22 cellular contexts compared by ENCODE assay signal in the genomic region with DNA sequence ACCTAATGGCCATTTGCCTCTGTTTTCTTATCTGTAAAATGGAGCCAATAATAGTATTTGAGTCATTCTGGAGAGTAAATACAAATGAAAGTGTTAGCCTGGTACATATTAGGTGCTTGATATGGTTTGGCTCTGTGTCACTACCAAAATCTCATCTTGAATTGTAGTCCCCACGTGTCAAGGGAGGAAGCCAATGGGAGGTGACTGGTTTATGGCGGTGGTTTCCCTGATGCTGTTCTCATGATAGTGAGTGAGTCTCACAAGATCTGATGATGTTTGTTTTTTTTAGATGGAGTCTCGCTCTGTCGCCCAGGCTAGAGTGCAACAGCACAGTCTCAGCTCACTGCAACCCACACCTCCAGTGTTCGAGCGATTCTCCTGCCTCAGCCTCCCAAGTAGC.
DNase-seq lines count a peak whose midpoint lies in the region; TF ChIP-seq lines count a peak whose summit lies in the region.
"Had no signal": no experiment of that assay in that cellular context is flagged by ENCODE, and none has a peak within 500 bp of the region (broad histone marks: within the 10 kb centered on the region; RNA-seq: fewer than 3 reads in every experiment).

No MANE protein-coding gene starts in this region.

- peak; percentile 38 for DNase-seq in Caki2 (ENCODE audit: low read depth)
- DNase-seq in NAMALWA (ENCODE audit: low spot score): peak; percentile 15
- peak; percentile 29 for DNase-seq in RPMI8226
- no peak for DNase-seq in NCI-H1436 (lab: John Stamatoyannopoulos, UW)
- no peak for DNase-seq in WERI-Rb-1
- no peak for DNase-seq in activated CD4-positive, alpha-beta T cell treated with anti-CD3 and anti-CD28 coated beads, Interleukin-2, amount 10 ng/mL, durations not matched to agents 24 days and 14 days
- DNase-seq: AML-193; Caco-2; CD4-positive, alpha-beta T cell; CD8-positive, alpha-beta T cell; DMS 273 treated with DMSO at 0.1 percent for 48 hours; DMS153; DMS53; DMS79; DND-41; EL; GDM1 had no signal

- H3K9me3 Mint-ChIP-seq in activated CD4-positive, alpha-beta T cell treated with anti-CD3 and anti-CD28 coated beads, Interleukin-2, amount 10 ng/mL, durations not matched to agents 24 days and 14 days: no peaks in the 10 kb centered on the region

- no peak for TF ChIP-seq CTCF in WERI-Rb-1 (IDR thresholded peaks at IDR 0.05; ENCODE audit: low read depth, low read length)

- H3K36me3 Mint-ChIP-seq in activated CD4-positive, alpha-beta T cell treated with anti-CD3 and anti-CD28 coated beads, Interleukin-2, amount 10 ng/mL, durations not matched to agents 24 days and 14 days (ENCODE audit: low read depth): no peaks in the 10 kb centered on the region
- H3K36me3 Mint-ChIP-seq: CD8-positive, alpha-beta T cell had no signal

- no peaks in the 10 kb centered on the region for H3K4me1 Mint-ChIP-seq in activated CD4-positive, alpha-beta T cell treated with anti-CD3 and anti-CD28 coated beads, Interleukin-2, amount 10 ng/mL, durations not matched to agents 24 days and 14 days
- H3K4me1 Mint-ChIP-seq: B cell had no signal

- H3K4me3 ChIP-seq in WERI-Rb-1 (ENCODE audit: low read depth, low read length): no peak overlapping the region
- H3K4me3 ChIP-seq: A549; BLaER1 treated with 17β-estradiol and CSF1 and Interleukin-3, amounts not matched to agents 10 nM and 100 nM had no signal

- no peaks in the 10 kb centered on the region for H3K9me3 ChIP-seq in WERI-Rb-1 (ENCODE audit: severe bottlenecking)
- H3K9me3 ChIP-seq: A549 had no signal

- in situ Hi-C loops in Caki2 (cut with HindIII; ENCODE audit: low pct_unique_long_range_greater_than_20kb, low sequenced_read_pairs): no loop called here

- H3K27me3 Mint-ChIP-seq in activated CD4-positive, alpha-beta T cell treated with anti-CD3 and anti-CD28 coated beads, Interleukin-2, amount 10 ng/mL, durations not matched to agents 24 days and 14 days: no peaks in the 10 kb centered on the region
- H3K27me3 Mint-ChIP-seq: B cell; CD4-positive, alpha-beta T cell had no signal

- H3K27ac ChIP-seq in WERI-Rb-1: no peak overlapping the region
- H3K27ac ChIP-seq: 22Rv1; A549; BLaER1 treated with 17β-estradiol and CSF1 and Interleukin-3, amounts not matched to agents 10 nM and 100 nM; C4-2B had no signal

- intact Hi-C loops in activated CD4-positive, alpha-beta T cell treated with anti-CD3 and anti-CD28 coated beads, Interleukin-2, amount 10 ng/mL, durations not matched to agents 24 days and 14 days (cut with micrococcal nuclease): no loop called here

- no peaks in the 10 kb centered on the region for H3K36me3 ChIP-seq in WERI-Rb-1
- H3K36me3 ChIP-seq: BLaER1 treated with 17β-estradiol and CSF1 and Interleukin-3, amounts not matched to agents 10 nM and 100 nM had no signal

- H3K27ac Mint-ChIP-seq in activated CD4-positive, alpha-beta T cell treated with anti-CD3 and anti-CD28 coated beads, Interleukin-2, amount 10 ng/mL, durations not matched to agents 24 days and 14 days: no peak overlapping the region
- H3K27ac Mint-ChIP-seq: B cell; CD4-positive, alpha-beta T cell; CD8-positive, alpha-beta T cell had no signal

- no peak overlapping the region for H3K4me3 Mint-ChIP-seq in activated CD4-positive, alpha-beta T cell treated with anti-CD3 and anti-CD28 coated beads, Interleukin-2, amount 10 ng/mL, durations not matched to agents 24 days and 14 days
- H3K4me3 Mint-ChIP-seq: B cell; CD4-positive, alpha-beta T cell; CD8-positive, alpha-beta T cell had no signal

- no peaks in the 10 kb centered on the region for H3K27me3 ChIP-seq in WERI-Rb-1 (ENCODE audit: insufficient read depth, low read depth, severe bottlenecking)
- H3K27me3 ChIP-seq: BLaER1 treated with 17β-estradiol and CSF1 and Interleukin-3, amounts not matched to agents 10 nM and 100 nM had no signal

Comparison
In these comparisons a context has a peak if more than half of its experiments do, and no peak if none do; other contexts are left out.
1. DNase-seq: peak in Caki2 (single experiment), NAMALWA (single experiment) and RPMI8226 (single experiment); none in NCI-H1436 (single experiment), WERI-Rb-1 (single experiment) and activated CD4-positive, alpha-beta T cell treated with anti-CD3 and anti-CD28 coated beads, Interleukin-2, amount 10 ng/mL, durations not matched to agents 24 days and 14 days (single experiment).